32 cellular contexts compared by ENCODE assay signal in the genomic region with DNA sequence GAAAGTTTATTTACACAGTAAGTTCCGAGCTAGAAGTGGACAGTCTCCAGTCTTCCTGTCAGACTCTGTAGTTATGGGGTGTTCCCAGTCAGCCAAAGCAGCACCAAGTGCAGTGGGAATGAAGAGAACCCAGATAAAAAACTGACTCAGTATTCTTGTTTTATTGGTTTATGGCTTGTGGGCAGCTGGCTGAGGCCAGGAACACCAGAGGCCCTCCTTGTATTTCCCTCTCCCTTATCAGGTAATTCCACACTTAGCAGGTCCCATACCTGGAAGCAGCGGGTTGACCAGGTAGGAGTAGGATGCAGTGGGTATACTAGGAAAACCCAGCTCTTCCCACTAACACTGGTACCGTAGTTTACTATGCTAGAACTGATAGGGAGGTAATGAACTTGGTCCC. TPM values are rescaled to one million over a fixed set of nuclear protein-coding genes. Genes with fewer than 3 reads are reported as not detected.
"Had no signal": no experiment of that assay in that cellular context is flagged by ENCODE, and none has a peak within 500 bp of the region (broad histone marks: within the 10 kb centered on the region; RNA-seq: fewer than 3 reads in every experiment).

No MANE protein-coding gene starts in this region.

- H3K9me3 Mint-ChIP-seq: activated CD4-positive, alpha-beta memory T cell treated with anti-CD3 and anti-CD28 coated beads for 36 hours; activated CD4-positive, alpha-beta T cell treated with anti-CD3 and anti-CD28 coated beads, Interleukin-2, amount 10 ng/mL, durations not matched to agents 7 days and 5 days; activated naive CD4-positive, alpha-beta T cell treated with anti-CD3 and anti-CD28 coated beads for 36 hours; activated naive CD8-positive, alpha-beta T cell treated with anti-CD3 and anti-CD28 coated beads for 36 hours; activated T-helper 17 cell treated with anti-CD3 and anti-CD28 coated beads, Interleukin-2, amount 50 U/mL, for 72 hours; T-cell had no signal

- H3K4me3 ChIP-seq: adrenal gland, breast epithelium, MG63, SK-N-MC had no signal

- H3K27ac ChIP-seq: adrenal gland, breast epithelium, SK-N-MC, VCaP had no signal

- DNase-seq: activated CD4-positive, alpha-beta memory T cell treated with anti-CD3 and anti-CD28 coated beads for 36 hours; activated CD4-positive, alpha-beta T cell treated with anti-CD3 and anti-CD28 coated beads, Interleukin-2, amount 10 ng/mL, durations not matched to agents 7 days and 5 days; activated CD4-positive, CD25-positive, alpha-beta regulatory T cell; activated CD8-positive, alpha-beta memory T cell treated with anti-CD3 and anti-CD28 coated beads for 24 hours; activated gamma-delta T cell; activated naive CD4-positive, alpha-beta T cell treated with anti-CD3 and anti-CD28 coated beads for 36 hours; activated naive CD8-positive, alpha-beta T cell treated with anti-CD3 and anti-CD28 coated beads for 36 hours; activated T-cell treated with anti-CD3 and anti-CD28 coated beads for 4 hours; activated T-cell treated with anti-CD3 and anti-CD28 coated beads, Interleukin-2, amount 50 U/mL, for 48 hours; adrenal gland; anterior cingulate cortex; MG63; MV-4-11; NCI-H1092 treated with DMSO at 0.1 percent for 48 hours; NCI-H1417 treated with DMSO at 0.1 percent for 48 hours; NCI-H1694; NCI-H2029; NCI-H2107; NCI-H2171 treated with DMSO at 0.1 percent for 48 hours; NCI-H345; NCI-H510A; NCI-H526 treated with DMSO at 0.1 percent for 48 hours; NCI-H82; RPMI8226; T-cell had no signal

- H3K27me3 Mint-ChIP-seq: activated CD4-positive, alpha-beta memory T cell treated with anti-CD3 and anti-CD28 coated beads for 36 hours; activated CD4-positive, alpha-beta T cell treated with anti-CD3 and anti-CD28 coated beads, Interleukin-2, amount 10 ng/mL, durations not matched to agents 7 days and 5 days; activated naive CD8-positive, alpha-beta T cell treated with anti-CD3 and anti-CD28 coated beads for 36 hours; activated T-helper 17 cell treated with anti-CD3 and anti-CD28 coated beads, Interleukin-2, amount 50 U/mL, for 72 hours; T-cell had no signal

- H3K27ac Mint-ChIP-seq: activated CD4-positive, alpha-beta T cell treated with anti-CD3 and anti-CD28 coated beads, Interleukin-2, amount 10 ng/mL, durations not matched to agents 7 days and 5 days; activated naive CD4-positive, alpha-beta T cell treated with anti-CD3 and anti-CD28 coated beads for 36 hours; activated naive CD8-positive, alpha-beta T cell treated with anti-CD3 and anti-CD28 coated beads for 36 hours had no signal

- ATAC-seq: activated T-helper 17 cell treated with anti-CD3 and anti-CD28 coated beads, Interleukin-2, amount 50 U/mL, for 72 hours; Panc1; Right ventricle myocardium inferior; T-cell had no signal

- H3K4me1 Mint-ChIP-seq: activated CD4-positive, alpha-beta T cell treated with anti-CD3 and anti-CD28 coated beads, Interleukin-2, amount 10 ng/mL, durations not matched to agents 7 days and 5 days; activated naive CD8-positive, alpha-beta T cell treated with anti-CD3 and anti-CD28 coated beads for 36 hours had no signal

- H3K4me1 ChIP-seq: adrenal gland, breast epithelium had no signal

- H3K4me3 Mint-ChIP-seq: activated CD4-positive, alpha-beta memory T cell treated with anti-CD3 and anti-CD28 coated beads for 36 hours; activated CD4-positive, alpha-beta T cell treated with anti-CD3 and anti-CD28 coated beads, Interleukin-2, amount 10 ng/mL, durations not matched to agents 7 days and 5 days; activated naive CD4-positive, alpha-beta T cell treated with anti-CD3 and anti-CD28 coated beads for 36 hours; activated naive CD8-positive, alpha-beta T cell treated with anti-CD3 and anti-CD28 coated beads for 36 hours; activated T-helper 17 cell treated with anti-CD3 and anti-CD28 coated beads, Interleukin-2, amount 50 U/mL, for 72 hours; T-cell had no signal

- H3K9me3 ChIP-seq: adrenal gland, breast epithelium, MG63 had no signal

- H3K27me3 ChIP-seq: adrenal gland, breast epithelium, MG63 had no signal

RNA-seq across cellular contexts. Expression of gene BACE1, which starts 28.4 kb away (rescaled TPM):
- total RNA-seq: OCI-LY7 had no signal
